In the genomic region with DNA sequence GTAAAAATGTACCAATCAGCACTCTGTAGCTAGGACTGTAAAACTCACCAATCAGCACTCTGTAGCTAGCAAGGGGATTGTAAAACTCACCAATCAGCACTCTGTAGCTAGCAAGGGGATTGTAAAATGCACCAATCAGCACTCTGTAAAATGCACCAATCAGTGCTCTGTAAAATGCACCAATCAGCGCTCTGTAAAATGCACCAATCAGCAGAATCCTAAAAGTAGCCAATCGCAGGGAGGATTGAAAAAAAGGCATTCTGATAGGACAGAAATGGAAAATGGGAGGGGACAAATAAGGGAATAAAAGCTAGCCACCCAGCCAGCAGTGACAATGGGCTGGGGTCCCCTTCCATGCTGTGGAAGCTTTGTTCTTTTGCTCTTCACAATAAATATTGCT, we compare ENCODE assay signal across 5 cellular contexts. TPM values are rescaled to one million over a fixed set of nuclear protein-coding genes. Genes with fewer than 3 reads are reported as not detected.
A peak's percentile ranks its signal among the peaks of the same experiment; 100 is the strongest.
DNase-seq lines count a peak whose midpoint lies in the region; ATAC-seq, FAIRE-seq and TF ChIP-seq lines count a peak whose summit lies in the region.
"Not testable (repeated sequence)": the region's sequence is repeated elsewhere in the genome, so short reads cannot be mapped to it uniquely, and the experiment has no call there.

No MANE protein-coding gene starts in this region.

- 3% methylated on average over 2 of the region's 2 CpGs for WGBS in A549 (ENCODE audit: missing lambda C conversion rate)
- WGBS in K562 (ENCODE audit: insufficient coverage, low coverage, missing lambda C conversion rate): 54% methylated on average over 2 of the region's 2 CpGs
- 35% methylated on average over 2 of the region's 2 CpGs for WGBS in HepG2 (ENCODE audit: low lambda C conversion rate)

- H3K9me1 ChIP-seq in K562 (ENCODE audit: control insufficient read depth, insufficient read depth, low read length): not testable (repeated sequence)

- not testable (repeated sequence) for ATAC-seq in A549, K562, HepG2

- not testable (repeated sequence) for DNase-seq in A549 (ENCODE audit: low read depth in 1 of 2, low spot score in 1 of 2); H54 (ENCODE audit: insufficient read length, low spot score); K562 (ENCODE audit: extremely low read depth in 1 of 4, low spot score in 3 of 4); HepG2 (ENCODE audit: low spot score)
- DNase-seq in NAMALWA (ENCODE audit: low spot score): peak; percentile 16

- not testable (repeated sequence) for H3K27ac ChIP-seq in A549; K562 (ENCODE audit: extremely low read depth, low read depth, low read length); HepG2 (ENCODE audit: extremely low read length, insufficient read depth, low read length)

- H3K9me3 ChIP-seq in A549: peaks cover 32% of the 10 kb centered on the region; the same call in 2 of the 3 replicates
- H3K9me3 ChIP-seq in K562 (replicated peaks; ENCODE audit: control insufficient read depth, insufficient read depth, low read depth, low read length); HepG2 (ENCODE audit: low read length): not testable (repeated sequence)

- H3K27me3 ChIP-seq in K562 (ENCODE audit: control insufficient read depth in 2 of 2, insufficient read depth in 2 of 2, low read length in 2 of 2); HepG2 (ENCODE audit: control insufficient read depth in 1 of 2, insufficient read depth in 2 of 2, low read length in 2 of 2): not testable (repeated sequence)

- not testable (repeated sequence) for H3K4me2 ChIP-seq in A549; K562 (ENCODE audit: insufficient read depth, low read length); HepG2 (ENCODE audit: low read depth, low read length)

- not testable (repeated sequence) for H4K20me1 ChIP-seq in K562 (replicated peaks; ENCODE audit: control insufficient read depth, insufficient read depth, low read length); HepG2 (ENCODE audit: insufficient read depth, low read length)

- TF ChIP-seq POLR2A in A549 (IDR thresholded peaks at IDR 0.05; ENCODE audit: low read length); H54 (IDR thresholded peaks at IDR 0.05; ENCODE audit: low read depth, low read length); K562 (conservative IDR thresholded peaks at IDR 0.05); HepG2 (IDR thresholded peaks at IDR 0.05; ENCODE audit: insufficient read depth in 1 of 2, low read depth in 2 of 2, low read length in 2 of 2): not testable (repeated sequence)

- in situ Hi-C loops in K562 (cut with MboI); HepG2 (cut with HindIII; ENCODE audit: extremely low pct_ligation_motif_present, low pct_unique_long_range_greater_than_20kb): not testable (repeated sequence)

- not testable (repeated sequence) for H3K79me2 ChIP-seq in K562 (ENCODE audit: control insufficient read depth, insufficient read depth, low read length); HepG2 (ENCODE audit: insufficient read depth, low read length)

- TF ChIP-seq RAD21 in A549 (conservative IDR thresholded peaks at IDR 0.05 in 1 of 2, IDR thresholded peaks at IDR 0.05 in 1 of 2); K562 (CRISPR knock-in tag; conservative IDR thresholded peaks at IDR 0.05 in 1 of 2, IDR thresholded peaks at IDR 0.05 in 1 of 2); HepG2 (CRISPR knock-in tag; IDR thresholded peaks at IDR 0.05): not testable (repeated sequence)

- not testable (repeated sequence) for H3K4me3 ChIP-seq in A549; K562; HepG2 (replicated peaks in 1 of 3; ENCODE audit: insufficient read depth in 1 of 3, low read depth in 2 of 3, low read length in 3 of 3)

- not testable (repeated sequence) for H2AFZ ChIP-seq in K562 (ENCODE audit: low read depth, low read length); HepG2 (ENCODE audit: low read length)

- POLR2A ChIA-PET in A549 (lab: Yijun Ruan, JAX); HepG2 (lab: Yijun Ruan, JAX): not testable (repeated sequence)
- POLR2A ChIA-PET in K562 (lab: Yijun Ruan, JAX): interaction anchor here (0.7 to 1.2 kb wide), 2 partner anchors 13 to 841 kb away, joined by 3 read pairs; no protein-coding TSS in a partner anchor

- TF ChIP-seq EP300 in A549 (IDR thresholded peaks at IDR 0.05); K562 (IDR thresholded peaks at IDR 0.05; ENCODE audit: low read length); HepG2 (IDR thresholded peaks at IDR 0.05; ENCODE audit: low read depth in 2 of 2, low read length in 2 of 2); HepG2 (CRISPR knock-in tag; IDR thresholded peaks at IDR 0.05; ENCODE audit: borderline replicate concordance): not testable (repeated sequence)

- H3K9ac ChIP-seq in K562 (ENCODE audit: insufficient read depth in 1 of 2, low read depth in 2 of 2, low read length in 2 of 2); HepG2 (ENCODE audit: insufficient read depth, low read depth, low read length): not testable (repeated sequence)

- BruUV-seq in K562 (replicated peaks; lab: Mats Ljungman, UMichigan); HepG2 (replicated peaks; lab: Mats Ljungman, UMichigan): not testable (repeated sequence)

- H3K36me3 ChIP-seq in K562 (ENCODE audit: control insufficient read depth, insufficient read depth, low read length); HepG2 (replicated peaks in 1 of 2; ENCODE audit: control insufficient read depth in 1 of 2, insufficient read depth in 2 of 2, low read length in 2 of 2): not testable (repeated sequence)

- intact Hi-C loops in K562 (cut with micrococcal nuclease); HepG2 (cut with micrococcal nuclease; ENCODE audit: unreplicated experiment): not testable (repeated sequence)

- CTCF ChIA-PET in A549 (lab: Yijun Ruan, JAX): interaction anchor here (1.5 to 2.6 kb wide), 3 partner anchors 12 to 261 kb away, joined by 3 to 12 read pairs (median 9); no protein-coding TSS in a partner anchor
- CTCF ChIA-PET in K562 (lab: Yijun Ruan, JAX; ENCODE audit: low intra/inter-chr PET ratio); HepG2 (lab: Yijun Ruan, JAX; ENCODE audit: low intra/inter-chr PET ratio, low total read pairs): not testable (repeated sequence)

- not testable (repeated sequence) for TF ChIP-seq CTCF in A549 (IDR thresholded peaks at IDR 0.05); K562 (IDR thresholded peaks at IDR 0.05 in 2 of 3, conservative IDR thresholded peaks at IDR 0.05 in 1 of 3; ENCODE audit: insufficient read depth in 2 of 3, low read depth in 1 of 3, low read length in 3 of 3); HepG2 (CRISPR knock-in tag; IDR thresholded peaks at IDR 0.05)

- not testable (repeated sequence) for FAIRE-seq in A549 (lab: Jason Lieb, UNC); K562 (lab: Jason Lieb, UNC); HepG2 (lab: Jason Lieb, UNC)
- FAIRE-seq in H54 (lab: Jason Lieb, UNC): peak; percentile 58

- H3K4me1 ChIP-seq in A549; K562 (replicated peaks in 1 of 2; ENCODE audit: control insufficient read depth in 2 of 2, insufficient read depth in 2 of 2, low read length in 2 of 2); HepG2 (ENCODE audit: insufficient read depth, low read length): not testable (repeated sequence)

RNA-seq across cellular contexts. Expression of gene ZNF169, which starts 33.7 kb away (rescaled TPM):
- polyA plus RNA-seq in A549 (2011; rRNA removed): 9.4 and 10.5 TPM in 2 replicates
- polyA plus RNA-seq in A549 (2012; cell fraction: cytosol; rRNA removed): 2.5 and 2.9 TPM in 2 replicates
- 9.1 and 15.8 TPM in 2 replicates for polyA plus RNA-seq in A549 (2012; cell fraction: nucleus; rRNA removed)
- 3.1 to 3.4 TPM (median 3.1 TPM) in 3 replicates for polyA plus RNA-seq in A549 (2017; fragmentation: RNase III; extraction: RNeasy Plus Mini Kit Qiagen cat#74134 plus additional on column Dnase treatment)
- polyA minus RNA-seq in A549 (2011; rRNA and poly(A)+ RNA removed): 13.7 and 18.1 TPM in 2 replicates
- total RNA-seq in K562 (2011; cell fraction: chromatin; rRNA removed; ENCODE audit: low replicate concordance): 46.3 and 50.2 TPM in 2 replicates
- total RNA-seq in K562 (2011; cell fraction: nucleolus; rRNA removed): 29.0 and 29.1 TPM in 2 replicates
- 48.9 and 68.4 TPM in 2 replicates for total RNA-seq in K562 (2011; cell fraction: nucleoplasm; rRNA removed)
- total RNA-seq in K562 (2014; rRNA removed): 3.6 and 4.2 TPM in 2 replicates
- total RNA-seq in K562 (2014; rRNA removed; fragmentation: Illumina TruSeq; extraction: Trizol): 5.3 and 6.2 TPM in 2 replicates
- total RNA-seq in K562 (2015; rRNA removed; fragmentation: Illumina TruSeq; extraction: Trizol): 4.4 and 6.4 TPM in 2 replicates
- total RNA-seq in K562 (2021): 5.6 and 5.9 TPM in 2 replicates
- 16.2 and 22.1 TPM in 2 replicates for polyA plus RNA-seq in K562 (2011; rRNA removed)
- polyA plus RNA-seq in K562 (2011; cell fraction: cytosol; rRNA removed): 7.9 and 20.6 TPM in 2 replicates
- polyA plus RNA-seq in K562 (2011; cell fraction: nucleus; rRNA removed): 31.3 and 37.2 TPM in 2 replicates
- polyA plus RNA-seq in K562 (2012): 4.4 and 16.2 TPM in 2 replicates
- 7.9 and 10.0 TPM in 2 replicates for polyA plus RNA-seq in K562 (2014; fragmentation: Illumina TruSeq; extraction: Trizol)
- 1 to 10 TPM; 2.0 to 4.2 TPM for polyA plus RNA-seq in K562 (2014; fragmentation: Nextera tagmentation; extraction: Ambion mirVana)
- 13.3 and 13.9 TPM in 2 replicates for polyA plus RNA-seq in K562 (2014; rRNA removed)
- polyA minus RNA-seq in K562 (2011; rRNA and poly(A)+ RNA removed): 14.9 and 16.4 TPM in 2 replicates
- 2.9 and 3.1 TPM in 2 replicates for polyA minus RNA-seq in K562 (2011; cell fraction: cytosol; rRNA and poly(A)+ RNA removed)
- 12.0 and 16.3 TPM in 2 replicates for polyA minus RNA-seq in K562 (2011; cell fraction: nucleus; rRNA and poly(A)+ RNA removed)
- 1.4 and 2.1 TPM in 2 replicates for total RNA-seq in HepG2 (2016; rRNA removed; fragmentation: Illumina TruSeq; extraction: Trizol)
- total RNA-seq in HepG2 (2016; cell fraction: cytosol; rRNA removed; fragmentation: Illumina TruSeq; extraction: Trizol; ENCODE audit: low read depth): 0.62 and 0.71 TPM in 2 replicates
- 1.2 and 2.9 TPM in 2 replicates for total RNA-seq in HepG2 (2016; cell fraction: insoluble cytoplasmic fraction; rRNA removed; fragmentation: Illumina TruSeq; extraction: Trizol)
- 1.0 and 1.5 TPM in 2 replicates for total RNA-seq in HepG2 (2016; cell fraction: membrane; rRNA removed; fragmentation: Illumina TruSeq; extraction: Trizol)
- total RNA-seq in HepG2 (2016; cell fraction: nucleus; rRNA removed; fragmentation: Illumina TruSeq; extraction: Trizol): 6.5 and 7.0 TPM in 2 replicates
- 5.9 and 6.3 TPM in 2 replicates for polyA plus RNA-seq in HepG2 (2011; rRNA removed)
- polyA plus RNA-seq in HepG2 (2011; cell fraction: cytosol; rRNA removed): 2.0 and 2.3 TPM in 2 replicates
- 11.9 and 13.0 TPM in 2 replicates for polyA plus RNA-seq in HepG2 (2011; cell fraction: nucleus; rRNA removed)
- polyA plus RNA-seq in HepG2 (2012): 1.7 and 2.6 TPM in 2 replicates
- polyA plus RNA-seq in HepG2 (2016; cell fraction: cytosol; fragmentation: Illumina TruSeq; extraction: Trizol; ENCODE audit: low read depth): 0.14 and 0.19 TPM in 2 replicates
- polyA plus RNA-seq in HepG2 (2016; cell fraction: insoluble cytoplasmic fraction; fragmentation: Illumina TruSeq; extraction: Trizol; ENCODE audit: low read depth): 0.78 and 1.9 TPM in 2 replicates
- 0.31 and 0.64 TPM in 2 replicates for polyA plus RNA-seq in HepG2 (2016; cell fraction: membrane; fragmentation: Illumina TruSeq; extraction: Trizol; ENCODE audit: low read depth)
- polyA plus RNA-seq in HepG2 (2016; cell fraction: nucleus; fragmentation: Illumina TruSeq; extraction: Trizol; ENCODE audit: insufficient read depth, low read depth): 7.7 and 9.3 TPM in 2 replicates
- 7.4 and 14.5 TPM in 2 replicates for polyA minus RNA-seq in HepG2 (2011; rRNA and poly(A)+ RNA removed; ENCODE audit: low replicate concordance)
- 0.70 and 1.3 TPM in 2 replicates for polyA minus RNA-seq in HepG2 (2011; cell fraction: cytosol; rRNA and poly(A)+ RNA removed)
- polyA minus RNA-seq in HepG2 (2011; cell fraction: nucleus; rRNA and poly(A)+ RNA removed): 11.7 and 16.4 TPM in 2 replicates
